ENCODE assay signal across 8 cellular contexts in genomic region chr12:122225683-122226365, GRCh38. TPM values are rescaled to one million over a fixed set of nuclear protein-coding genes. Genes with fewer than 3 reads are reported as not detected.
DNase-seq lines count a peak whose midpoint lies in the region; ATAC-seq, FAIRE-seq and TF ChIP-seq lines count a peak whose summit lies in the region.

TSS of gene DIABLO (minus strand) at chr12:122226052. CDS start at chr12:122226014, 38 bp downstream.

- peaks cover 47% of the 10 kb centered on the region for H3K79me2 ChIP-seq in astrocyte (ENCODE audit: insufficient read depth, low read length)

- TF ChIP-seq CTCF in astrocyte (IDR thresholded peaks at IDR 0.05; ENCODE audit: insufficient read depth, low read depth, low read length) (no peak), vagina (IDR thresholded peaks at IDR 0.05) (no peak)

- FAIRE-seq in astrocyte (lab: Jason Lieb, UNC), result peak; percentile 88

- H3K27me3 ChIP-seq in astrocyte (ENCODE audit: insufficient read depth, low read length) (no peaks in the 10 kb centered on the region), right cardiac atrium (ENCODE audit: control insufficient read depth, insufficient read depth) (no peaks in the 10 kb centered on the region), vagina (no peaks in the 10 kb centered on the region)

- peak within 1 kb of the TSS; percentile 85 for H3K4me2 ChIP-seq in astrocyte (ENCODE audit: low read length)

- H3K9ac ChIP-seq in astrocyte (ENCODE audit: low read length), result peak within 1 kb of the TSS; percentile 94

- TF ChIP-seq POLR2A in GM18505 (IDR thresholded peaks at IDR 0.05; ENCODE audit: borderline replicate concordance, extremely low read depth, insufficient read depth, insufficient read length), result peak; percentile 94
- TF ChIP-seq POLR2A in vagina (IDR thresholded peaks at IDR 0.05), result peak in 1 of 2 donors; percentile 83

- H3K36me3 Mint-ChIP-seq in astrocyte (ENCODE audit: low read depth, unreplicated experiment), result peaks cover 14% of the 10 kb centered on the region

- H3K9me3 Mint-ChIP-seq in astrocyte (ENCODE audit: unreplicated experiment), result no peaks in the 10 kb centered on the region

- peak within 1 kb of the TSS; percentile 91 for H3K27ac Mint-ChIP-seq in astrocyte (ENCODE audit: unreplicated experiment)

- H3K36me3 ChIP-seq in astrocyte (ENCODE audit: insufficient read depth, low read length) (peaks cover 16% of the 10 kb centered on the region), vagina (peaks cover 0 to 30% of the 10 kb centered on the region in 2 donors)

- peak within 1 kb of the TSS; percentile 90 for H3K4me3 Mint-ChIP-seq in astrocyte (ENCODE audit: unreplicated experiment)

- H3K4me1 ChIP-seq in astrocyte (ENCODE audit: insufficient read depth, low read length), result peaks cover 14% of the 10 kb centered on the region
- H3K4me1 ChIP-seq in right cardiac atrium (ENCODE audit: control insufficient read depth, insufficient read depth, low read length), result peaks cover 5% of the 10 kb centered on the region
- H3K4me1 ChIP-seq in vagina, result peaks cover 30% of the 10 kb centered on the region

- ATAC-seq in GM18505 (IDR thresholded peaks at IDR 0.05; ENCODE audit: unreplicated experiment) (peak; percentile 90), HG02973 (IDR thresholded peaks at IDR 0.05; ENCODE audit: unreplicated experiment) (peak; percentile 84), right cardiac atrium (peak; percentile 98 to 99)

- no peaks in the 10 kb centered on the region for H3K9me3 ChIP-seq in astrocyte (ENCODE audit: insufficient read depth, low read depth, low read length)
- H3K9me3 ChIP-seq in right cardiac atrium (ENCODE audit: control insufficient read depth, low read length), result no peaks in the 10 kb centered on the region
- H3K9me3 ChIP-seq in vagina, result no peaks in the 10 kb centered on the region

- H3K4me3 ChIP-seq in astrocyte (ENCODE audit: insufficient read depth, low read depth, low read length), result peak within 1 kb of the TSS; percentile 88
- peak within 1 kb of the TSS; percentile 56 for H3K4me3 ChIP-seq in right cardiac atrium (ENCODE audit: low read length)
- H3K4me3 ChIP-seq in vagina, result peak within 1 kb of the TSS; percentile 95 to 98

- under 1% methylated on average over 74 of the region's 74 CpGs for WGBS in right cardiac atrium

- H2AFZ ChIP-seq in astrocyte (ENCODE audit: low read depth, low read length), result peak within 1 kb of the TSS; percentile 94

- no peaks in the 10 kb centered on the region for H3K27me3 Mint-ChIP-seq in astrocyte (ENCODE audit: low read depth, unreplicated experiment)

- H3K27ac ChIP-seq in astrocyte (ENCODE audit: low read depth, low read length), result peak within 1 kb of the TSS; percentile 95
- peak within 1 kb of the TSS; percentile 63 for H3K27ac ChIP-seq in right cardiac atrium (ENCODE audit: low read length)
- H3K27ac ChIP-seq in vagina, result peak within 1 kb of the TSS; percentile 88

- intact Hi-C loops in right cardiac atrium (cut with DNase I) (no loop called here), vagina (cut with DNase I) (no loop called here)

- peaks cover 26% of the 10 kb centered on the region for H3K4me1 Mint-ChIP-seq in astrocyte (ENCODE audit: low read depth, unreplicated experiment)

- peaks cover 51% of the 10 kb centered on the region for H4K20me1 ChIP-seq in astrocyte (ENCODE audit: insufficient read depth, low read length)

- DNase-seq in NCI-H2029 (lab: John Stamatoyannopoulos, UW), result peak; percentile 99
- peak; percentile 100 for DNase-seq in T-helper 22 cell (ENCODE audit: low read depth)
- peak; percentile 96 for DNase-seq in astrocyte (ENCODE audit: low read depth)
- DNase-seq in right cardiac atrium, result peak; percentile 100
- DNase-seq in putamen (ENCODE audit: low spot score), result peak; percentile 100
- DNase-seq in vagina (ENCODE audit: extremely low spot score in 2 of 2), result peak; percentile 98 to 99

RNA-seq across cellular contexts. Expression of gene DIABLO, which starts in this region (rescaled TPM):
- 87.6 and 91.6 TPM in 2 replicates for total RNA-seq in astrocyte
- 10 to 100 TPM; 25.0 to 29.3 (median 27.3) TPM for total RNA-seq in right cardiac atrium
- 31.9 TPM for polyA plus RNA-seq in right cardiac atrium
- 47.9 TPM for total RNA-seq in vagina

Comparison
In these comparisons a context has a peak if more than half of its experiments do, and no peak if none do; other contexts are left out.
1. Peak in every context shown above with its lines: DNase-seq, ATAC-seq, H3K4me3 ChIP-seq and H3K27ac ChIP-seq.